15 cellular contexts compared by ENCODE assay signal in genomic region chr11:124077266-124077665, GRCh38. TPM values are rescaled to one million over a fixed set of nuclear protein-coding genes. Genes with fewer than 3 reads are reported as not detected.
A peak's percentile ranks its signal among the peaks of the same experiment; 100 is the strongest.
DNase-seq lines count a peak whose midpoint lies in the region; ATAC-seq, FAIRE-seq and TF ChIP-seq lines count a peak whose summit lies in the region.
"Had no signal": no experiment of that assay in that cellular context is flagged by ENCODE, and none has a peak within 500 bp of the region (broad histone marks: within the 10 kb centered on the region; RNA-seq: fewer than 3 reads in every experiment).

No MANE protein-coding gene starts in this region.

- no peak for ATAC-seq in stimulated activated memory B cell treated with anti-CD40 and anti-IgM and Interleukin-4, amounts not matched to agents 10 μg/mL and 1 μg/mL and 100 μg/mL, for 72 hours
- ATAC-seq in HG03025 (IDR thresholded peaks at IDR 0.05; ENCODE audit: low FRiP score, unreplicated experiment) (no peak), GM21367 (IDR thresholded peaks at IDR 0.05; ENCODE audit: unreplicated experiment) (no peak)

- TF ChIP-seq EP300 in H1 (IDR thresholded peaks at IDR 0.05; ENCODE audit: borderline replicate concordance in 1 of 2, low read depth in 2 of 2, low read length in 2 of 2) = no peak

- TF ChIP-seq CTCF in H1 (IDR thresholded peaks at IDR 0.05; ENCODE audit: control extremely low read depth in 1 of 3, insufficient read depth in 1 of 3, low read depth in 1 of 3, low read length in 3 of 3) = no peak

- H3K23ac ChIP-seq in H1 (ENCODE audit: insufficient read length) = no peak overlapping the region

- CTCF ChIA-PET in H1 (lab: Charles Lee; ENCODE audit: partially characterized antibody) = interaction anchor here (0.7 to 1.1 kb wide), 2 partner anchors 9 to 200 kb away, joined by 3 to 4 read pairs; no protein-coding TSS in a partner anchor

- H3K56ac ChIP-seq in H1 (replicated peaks; ENCODE audit: insufficient read length, low read depth, low read length) = no peak overlapping the region

- H4K5ac ChIP-seq in H1 (ENCODE audit: insufficient read length, low read depth, low read length) = no peak overlapping the region

- peaks cover 5% of the 10 kb centered on the region for H3K4me1 Mint-ChIP-seq in T-helper 2 cell treated with Interferon-gamma antibody and Interleukin-4, amounts not matched to agents 5 μg/mL and 100 μg/mL, for 36 hours (ENCODE audit: low read depth)
- peaks cover 9% of the 10 kb centered on the region for H3K4me1 Mint-ChIP-seq in stimulated activated memory B cell treated with anti-CD40 and anti-IgM and Interleukin-4, amounts not matched to agents 10 μg/mL and 1 μg/mL and 100 μg/mL, for 72 hours

- H3K4me1 ChIP-seq in SJSA1 (replicated peaks) (peaks cover 43% of the 10 kb centered on the region), H1 (replicated peaks in 1 of 4; ENCODE audit: control insufficient read depth in 3 of 4, insufficient read depth in 4 of 4, low read length in 3 of 4) (peaks cover 0 to 3% (median 0%) of the 10 kb centered on the region in 4 experiments; a peak in 1 of 7 replicates)

- H2BK20ac ChIP-seq in H1 (ENCODE audit: low read length) = no peak overlapping the region

- H4K91ac ChIP-seq in H1 (replicated peaks; ENCODE audit: insufficient read length, low read length) = no peak overlapping the region

- H3K79me1 ChIP-seq in H1 (ENCODE audit: low read depth, low read length) = no peaks in the 10 kb centered on the region

- peak overlapping the region; percentile 16; the same call in 1 of the 2 replicates for H4K8ac ChIP-seq in H1 (ENCODE audit: extremely low read depth, insufficient read depth, low read length)

- H3K14ac ChIP-seq in H1 (ENCODE audit: insufficient read length) = no peak overlapping the region

- H3K27me3 Mint-ChIP-seq in T-helper 2 cell treated with Interferon-gamma antibody and Interleukin-4, amounts not matched to agents 5 μg/mL and 100 μg/mL, for 36 hours (ENCODE audit: low read depth) = peaks cover 28% of the 10 kb centered on the region
- H3K27me3 Mint-ChIP-seq in stimulated activated memory B cell treated with anti-CD40 and anti-IgM and Interleukin-4, amounts not matched to agents 10 μg/mL and 1 μg/mL and 100 μg/mL, for 72 hours = peaks cover 47% of the 10 kb centered on the region

- TF ChIP-seq POLR2A in H1 (IDR thresholded peaks at IDR 0.05; ENCODE audit: control extremely low read depth in 1 of 2, low read depth in 2 of 2, low read length in 2 of 2) = no peak

- H3K4me3 Mint-ChIP-seq in T-helper 2 cell treated with Interferon-gamma antibody and Interleukin-4, amounts not matched to agents 5 μg/mL and 100 μg/mL, for 36 hours = no peak overlapping the region
- H3K4me3 Mint-ChIP-seq in stimulated activated memory B cell treated with anti-CD40 and anti-IgM and Interleukin-4, amounts not matched to agents 10 μg/mL and 1 μg/mL and 100 μg/mL, for 72 hours = peak overlapping the region; percentile 10

- no peak overlapping the region for H2BK120ac ChIP-seq in H1 (replicated peaks; ENCODE audit: low read depth, low read length)

- TF ChIP-seq RAD21 in H1 (IDR thresholded peaks at IDR 0.05 in 1 of 2, conservative IDR thresholded peaks at IDR 0.05 in 1 of 2; ENCODE audit: low read depth in 2 of 2, low read length in 2 of 2) = no peak

- H3K79me2 ChIP-seq in H1 (ENCODE audit: control insufficient read depth in 1 of 2, insufficient read depth in 2 of 2, low read length in 2 of 2) = no peaks in the 10 kb centered on the region

- H3K18ac ChIP-seq in H1 (ENCODE audit: extremely low read depth, low read length) = no peak overlapping the region

- H3K9ac ChIP-seq in H1 (replicated peaks in 1 of 4; ENCODE audit: extremely low read depth in 1 of 4, low read depth in 3 of 4, low read length in 3 of 4) = no peak overlapping the region
- H3K9ac ChIP-seq: BLaER1 had no signal

- no peak overlapping the region for H2BK5ac ChIP-seq in H1 (ENCODE audit: low read depth, low read length)

- no peak overlapping the region for H2AFZ ChIP-seq in H1 (ENCODE audit: low read length)

- no peaks in the 10 kb centered on the region for H3K23me2 ChIP-seq in H1 (ENCODE audit: low read depth, low read length)

- H3K36me3 ChIP-seq in SJSA1 (no peaks in the 10 kb centered on the region), H1 (ENCODE audit: control insufficient read depth in 2 of 4, insufficient read depth in 4 of 4, low read length in 3 of 4) (no peaks in the 10 kb centered on the region)
- H3K36me3 ChIP-seq: BLaER1 had no signal

- peak overlapping the region; percentile 6 for H3K27ac Mint-ChIP-seq in T-helper 2 cell treated with Interferon-gamma antibody and Interleukin-4, amounts not matched to agents 5 μg/mL and 100 μg/mL, for 36 hours
- no peak overlapping the region for H3K27ac Mint-ChIP-seq in stimulated activated memory B cell treated with anti-CD40 and anti-IgM and Interleukin-4, amounts not matched to agents 10 μg/mL and 1 μg/mL and 100 μg/mL, for 72 hours

- no peak for FAIRE-seq in H1 (lab: Jason Lieb, UNC)
- FAIRE-seq: GM19239, H54 had no signal

- H3K4me2 ChIP-seq in H1 (ENCODE audit: insufficient read depth in 1 of 2, low read depth in 2 of 2, low read length in 2 of 2) = no peak overlapping the region

- peak overlapping the region; percentile 88; the same call in 1 of the 2 replicates for H3K27ac ChIP-seq in SJSA1
- no peak overlapping the region for H3K27ac ChIP-seq in H1 (ENCODE audit: low read depth, low read length)
- H3K27ac ChIP-seq: 22Rv1, BLaER1 had no signal

- no peak overlapping the region for H2AK5ac ChIP-seq in H1 (ENCODE audit: low read depth, low read length)

- 100% methylated on average over 1 of the region's 1 CpG; no CpG with 5 or more reads in 1 of the 2 experiments for WGBS in H1 (ENCODE audit: extremely low coverage in 1 of 2, insufficient coverage in 1 of 2, insufficient read length in 1 of 2, insufficient replicate concordance in 2 of 2, low coverage in 1 of 2, low lambda C conversion rate in 2 of 2, missing lambda C conversion rate in 1 of 2), 2 experiments

- POLR2A ChIA-PET in H1 (lab: Charles Lee; ENCODE audit: partially characterized antibody) = interaction anchor here (1.4 kb wide), 1 partner anchor 38 kb away, joined by 4 read pairs; the partner anchor contains the start of gene VWA5A

- H2BK12ac ChIP-seq in H1 (ENCODE audit: low read depth, low read length) = no peak overlapping the region

- no peaks in the 10 kb centered on the region for H3K27me3 ChIP-seq in SJSA1 (replicated peaks)
- no peaks in the 10 kb centered on the region for H3K27me3 ChIP-seq in H1 (replicated peaks in 1 of 4; ENCODE audit: control insufficient read depth in 3 of 4, extremely low read depth in 1 of 4, insufficient read depth in 3 of 4, low read length in 3 of 4)

- no peaks in the 10 kb centered on the region for H3K9me3 Mint-ChIP-seq in T-helper 2 cell treated with Interferon-gamma antibody and Interleukin-4, amounts not matched to agents 5 μg/mL and 100 μg/mL, for 36 hours
- no peaks in the 10 kb centered on the region for H3K9me3 Mint-ChIP-seq in stimulated activated memory B cell treated with anti-CD40 and anti-IgM and Interleukin-4, amounts not matched to agents 10 μg/mL and 1 μg/mL and 100 μg/mL, for 72 hours

- no peak overlapping the region for H2BK15ac ChIP-seq in H1 (ENCODE audit: low read length)

- H3K9me3 ChIP-seq in SJSA1 (replicated peaks) (no peaks in the 10 kb centered on the region), H1 (ENCODE audit: insufficient read depth in 2 of 2, low read depth in 1 of 2, low read length in 1 of 2) (no peaks in the 10 kb centered on the region)
- H3K9me3 ChIP-seq: BLaER1 had no signal

- no peaks in the 10 kb centered on the region for H3K36me3 Mint-ChIP-seq in T-helper 2 cell treated with Interferon-gamma antibody and Interleukin-4, amounts not matched to agents 5 μg/mL and 100 μg/mL, for 36 hours (ENCODE audit: low read depth)
- H3K36me3 Mint-ChIP-seq in stimulated activated memory B cell treated with anti-CD40 and anti-IgM and Interleukin-4, amounts not matched to agents 10 μg/mL and 1 μg/mL and 100 μg/mL, for 72 hours = no peaks in the 10 kb centered on the region

- no peaks in the 10 kb centered on the region for H4K20me1 ChIP-seq in H1 (replicated peaks in 1 of 2; ENCODE audit: control insufficient read depth in 1 of 2, insufficient read depth in 2 of 2, low read length in 2 of 2)
- H4K20me1 ChIP-seq: BLaER1 had no signal

- H3K4me3 ChIP-seq in SJSA1 (no peak overlapping the region), H1 (ENCODE audit: extremely low read depth in 1 of 4, insufficient read depth in 2 of 4, low read depth in 3 of 4, low read length in 4 of 4) (no peak overlapping the region)
- H3K4me3 ChIP-seq: BLaER1 had no signal

- DNase-seq in T-helper 2 cell treated with Interferon-gamma antibody and Interleukin-4, amounts not matched to agents 5 μg/mL and 100 μg/mL, for 36 hours (ENCODE audit: low spot score) = no peak
- DNase-seq in T-helper 2 cell (no peak), SJSA1 (ENCODE audit: low read depth in 1 of 2, low spot score in 2 of 2) (no peak), H1 (ENCODE audit: low read depth in 1 of 2, low spot score in 2 of 2) (no peak)
- DNase-seq: GF-D8, IMR-90 had no signal

- no peak overlapping the region for H3K4ac ChIP-seq in H1 (replicated peaks; ENCODE audit: insufficient read length, low read depth, low read length)

RNA-seq across cellular contexts. Expression of gene OR10G7, which starts 36.1 kb away (rescaled TPM):
- total RNA-seq in SJSA1 (2014; rRNA removed; shearing (Covaris generic)) = not detected in 2 replicates
- total RNA-seq in H1 (2021; fragmentation: NEBNext Ultra II Directional; extraction: Animal tissue kit (Norgen Biotek cat#: 25700)) = not detected in 2 replicates
- polyA plus RNA-seq in H1 (2011; rRNA removed) = not detected in 2 replicates
- not detected for polyA plus RNA-seq in H1 (2011; cell fraction: cytosol; rRNA removed)
- polyA plus RNA-seq in H1 (2011; cell fraction: nucleus; rRNA removed) = not detected
- not detected in 4 replicates for polyA plus RNA-seq in H1 (2012, experiment 1 of 2)
- polyA plus RNA-seq in H1 (2012, experiment 2 of 2) = not detected
- polyA plus RNA-seq in H1 (2013, experiment 1 of 2) = not detected
- not detected for polyA plus RNA-seq in H1 (2013, experiment 2 of 2)
- not detected in 2 replicates for polyA minus RNA-seq in H1 (2011; rRNA and poly(A)+ RNA removed)
- polyA minus RNA-seq in H1 (2011; cell fraction: cytosol; rRNA and poly(A)+ RNA removed) = not detected
- not detected for polyA minus RNA-seq in H1 (2011; cell fraction: nucleus; rRNA and poly(A)+ RNA removed)
- total RNA-seq: A673, HT-29, IMR-90 had no signal
- polyA plus RNA-seq: IMR-90 had no signal

RNA-seq across cellular contexts. Expression of gene VWA5A, which starts 38.0 kb away (rescaled TPM):
- 18.1 and 24.8 TPM in 2 replicates for total RNA-seq in SJSA1 (2014; rRNA removed; shearing (Covaris generic))
- total RNA-seq in H1 (2021; fragmentation: NEBNext Ultra II Directional; extraction: Animal tissue kit (Norgen Biotek cat#: 25700)) = 18.8 and 20.4 TPM in 2 replicates
- polyA plus RNA-seq in H1 (2011; rRNA removed) = 8.7 and 12.5 TPM in 2 replicates
- polyA plus RNA-seq in H1 (2011; cell fraction: cytosol; rRNA removed) = 14.9 TPM
- polyA plus RNA-seq in H1 (2011; cell fraction: nucleus; rRNA removed) = 21.1 TPM
- 13.9 to 19.8 TPM (median 16.3 TPM) in 4 replicates for polyA plus RNA-seq in H1 (2012, experiment 1 of 2)
- polyA plus RNA-seq in H1 (2012, experiment 2 of 2) = 7.7 TPM
- polyA plus RNA-seq in H1 (2013, experiment 1 of 2) = 17.1 TPM
- 16.7 TPM for polyA plus RNA-seq in H1 (2013, experiment 2 of 2)
- 20.0 and 28.5 TPM in 2 replicates for polyA minus RNA-seq in H1 (2011; rRNA and poly(A)+ RNA removed)
- polyA minus RNA-seq in H1 (2011; cell fraction: cytosol; rRNA and poly(A)+ RNA removed) = 7.8 TPM
- 20.6 TPM for polyA minus RNA-seq in H1 (2011; cell fraction: nucleus; rRNA and poly(A)+ RNA removed)

RNA-seq across cellular contexts. Expression of gene OR10G8, which starts 50.7 kb away (rescaled TPM):
- total RNA-seq in SJSA1 (2014; rRNA removed; shearing (Covaris generic)) = not detected in 2 replicates
- not detected in 2 replicates for total RNA-seq in H1 (2021; fragmentation: NEBNext Ultra II Directional; extraction: Animal tissue kit (Norgen Biotek cat#: 25700))
- polyA plus RNA-seq in H1 (2011; rRNA removed) = not detected in 2 replicates
- polyA plus RNA-seq in H1 (2011; cell fraction: cytosol; rRNA removed) = not detected
- polyA plus RNA-seq in H1 (2011; cell fraction: nucleus; rRNA removed) = not detected
- not detected in 4 replicates for polyA plus RNA-seq in H1 (2012, experiment 1 of 2)
- polyA plus RNA-seq in H1 (2012, experiment 2 of 2) = not detected
- not detected for polyA plus RNA-seq in H1 (2013, experiment 1 of 2)
- not detected for polyA plus RNA-seq in H1 (2013, experiment 2 of 2)
- 0.73 and 0.80 TPM in 2 replicates for polyA minus RNA-seq in H1 (2011; rRNA and poly(A)+ RNA removed)
- polyA minus RNA-seq in H1 (2011; cell fraction: cytosol; rRNA and poly(A)+ RNA removed) = not detected
- polyA minus RNA-seq in H1 (2011; cell fraction: nucleus; rRNA and poly(A)+ RNA removed) = not detected
- total RNA-seq: A673, HT-29, IMR-90 had no signal
- polyA plus RNA-seq: IMR-90 had no signal

RNA-seq across cellular contexts. Expression of gene OR10G9, which starts 54.5 kb away (rescaled TPM):
- not detected in 2 replicates for total RNA-seq in SJSA1 (2014; rRNA removed; shearing (Covaris generic))
- not detected in 2 replicates for total RNA-seq in H1 (2021; fragmentation: NEBNext Ultra II Directional; extraction: Animal tissue kit (Norgen Biotek cat#: 25700))
- polyA plus RNA-seq in H1 (2011; rRNA removed) = not detected in 2 replicates
- not detected for polyA plus RNA-seq in H1 (2011; cell fraction: cytosol; rRNA removed)
- polyA plus RNA-seq in H1 (2011; cell fraction: nucleus; rRNA removed) = 0.16 TPM
- not detected in 4 replicates for polyA plus RNA-seq in H1 (2012, experiment 1 of 2)
- polyA plus RNA-seq in H1 (2012, experiment 2 of 2) = not detected
- polyA plus RNA-seq in H1 (2013, experiment 1 of 2) = not detected
- not detected for polyA plus RNA-seq in H1 (2013, experiment 2 of 2)
- polyA minus RNA-seq in H1 (2011; rRNA and poly(A)+ RNA removed) = 0.69 and 0.93 TPM in 2 replicates
- polyA minus RNA-seq in H1 (2011; cell fraction: cytosol; rRNA and poly(A)+ RNA removed) = not detected
- polyA minus RNA-seq in H1 (2011; cell fraction: nucleus; rRNA and poly(A)+ RNA removed) = not detected
- total RNA-seq: A673, HT-29, IMR-90 had no signal
- polyA plus RNA-seq: IMR-90 had no signal
